Comparison of ENCODE assay signal across 8 cellular contexts in genomic region chrX:79081895-79082512, GRCh38.
A peak's percentile ranks its signal among the peaks of the same experiment; 100 is the strongest.
DNase-seq lines count a peak whose midpoint lies in the region; TF ChIP-seq lines count a peak whose summit lies in the region.

No MANE protein-coding gene starts in this region.

- DNase-seq in AG08396 (ENCODE audit: low spot score): peak; percentile 14
- peak; percentile 4 for DNase-seq in HPDE6-E6E7 (ENCODE audit: extremely low spot score)
- no peak for DNase-seq in dorsolateral prefrontal cortex
- DNase-seq in midbrain (lab: John Stamatoyannopoulos, UW): peak; percentile 26
- DNase-seq in NCI-H226: no peak
- no peak for DNase-seq in HK-2 (ENCODE audit: unreplicated experiment)

- H3K9me2 ChIP-seq in SU-DHL-6 (replicated peaks; ENCODE audit: insufficient read depth, low read length): no peaks in the 10 kb centered on the region

- H4K20me1 ChIP-seq in SU-DHL-6 (ENCODE audit: low read depth, low read length): no peaks in the 10 kb centered on the region

- H3F3A ChIP-seq in SU-DHL-6 (ENCODE audit: insufficient read depth): no peaks in the 10 kb centered on the region

- H3K27me3 ChIP-seq in SU-DHL-6 (ENCODE audit: low read length) (no peaks in the 10 kb centered on the region), dorsolateral prefrontal cortex (peaks cover 0 to 44% (median 5%) of the 10 kb centered on the region in 45 donors)

- no peak overlapping the region for H2AFZ ChIP-seq in SU-DHL-6 (ENCODE audit: low read depth, low read length, severe bottlenecking)

- no peaks in the 10 kb centered on the region for H3K9me3 ChIP-seq in SU-DHL-6 (ENCODE audit: insufficient read depth, low read length)

- intact Hi-C loops in dorsolateral prefrontal cortex (cut with DNase I): loop anchor here in 1 of 2 donors (10.0 kb wide), 1 partner anchor 527 kb away; no protein-coding TSS in a partner anchor

- H3K79me2 ChIP-seq in SU-DHL-6 (ENCODE audit: insufficient read depth, low read length): no peaks in the 10 kb centered on the region

- TF ChIP-seq CTCF in GM12873 (IDR thresholded peaks at IDR 0.05; ENCODE audit: insufficient read depth, low read depth, low read length, missing control alignments) (peak; percentile 62), SU-DHL-6 (IDR thresholded peaks at IDR 0.05; ENCODE audit: insufficient read depth, low read length, poor library complexity, severe bottlenecking) (peak; percentile 21), dorsolateral prefrontal cortex (IDR thresholded peaks at IDR 0.05 in 54 of 56, conservative IDR thresholded peaks at IDR 0.05 in 2 of 56; ENCODE audit: low read depth in 1 of 56, partially characterized antibody in 56 of 56) (peak; percentile 29 to 80 (median 67))

- H3K9ac ChIP-seq in SU-DHL-6 (ENCODE audit: low read length): no peak overlapping the region

- no peak overlapping the region for H3K4me3 ChIP-seq in SU-DHL-6 (ENCODE audit: insufficient read depth, low read length, poor library complexity, severe bottlenecking)
- peak overlapping the region in 1 of 59 donors; percentile 15 for H3K4me3 ChIP-seq in dorsolateral prefrontal cortex

- H3K27ac ChIP-seq in SU-DHL-6 (ENCODE audit: low read depth, low read length): no peak overlapping the region
- no peak overlapping the region for H3K27ac ChIP-seq in dorsolateral prefrontal cortex

- H3K36me3 ChIP-seq in SU-DHL-6 (ENCODE audit: low read length): no peaks in the 10 kb centered on the region

- no peak overlapping the region for H3K4me2 ChIP-seq in SU-DHL-6 (ENCODE audit: low read depth, low read length, poor library complexity, severe bottlenecking)

Comparison
In these comparisons a context has a peak if more than half of its experiments do, and no peak if none do; other contexts are left out.
1. DNase-seq: peak in AG08396 (single experiment), HPDE6-E6E7 (single experiment) and midbrain (single experiment); none in dorsolateral prefrontal cortex (0 of 10), NCI-H226 (single experiment) and HK-2 (single experiment).
2. Peak in every context shown above with its lines, with median percentiles within 50 percentile points of each other: CTCF ChIP-seq.